Comparison of ENCODE assay signal across 20 cellular contexts in the genomic region with DNA sequence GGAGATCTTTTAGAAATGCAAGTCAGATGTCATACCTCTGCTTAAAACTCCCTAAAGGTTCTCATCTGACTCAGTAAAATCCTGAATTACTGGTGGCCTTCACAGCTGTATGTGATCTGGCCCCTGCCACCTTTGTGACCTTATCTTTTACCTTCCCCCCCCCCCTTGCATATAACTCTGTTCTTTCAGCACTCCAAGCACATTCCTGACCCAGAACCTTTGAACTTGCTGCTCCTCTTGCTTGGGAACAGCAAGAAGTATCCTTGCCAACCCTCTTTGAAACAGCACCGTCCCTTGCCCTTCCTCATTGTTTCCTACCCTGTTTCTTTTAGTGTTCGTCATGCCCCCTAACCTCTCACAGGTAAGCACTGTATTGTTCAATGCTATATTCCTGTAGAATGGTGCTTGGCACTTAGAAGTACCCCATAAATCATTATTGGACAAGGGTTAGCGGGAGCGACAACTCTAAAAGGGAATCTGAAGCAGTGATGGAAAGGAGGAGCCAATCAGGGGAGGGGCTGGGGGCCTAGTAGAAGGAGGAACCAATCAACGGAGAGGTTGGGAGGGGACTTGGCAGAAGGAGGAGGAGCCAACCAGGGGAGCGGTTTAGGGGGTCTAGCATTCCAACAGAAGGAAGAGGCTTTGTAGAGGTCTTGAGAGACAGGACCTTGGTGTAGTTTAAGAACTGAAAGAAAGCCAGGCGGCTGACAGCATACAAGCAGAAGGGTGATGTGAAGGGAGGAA. TPM values are rescaled to one million over a fixed set of nuclear protein-coding genes. Genes with fewer than 3 reads are reported as not detected.
"Had no signal": no experiment of that assay in that cellular context is flagged by ENCODE, and none has a peak within 500 bp of the region (broad histone marks: within the 10 kb centered on the region; RNA-seq: fewer than 3 reads in every experiment).

No MANE protein-coding gene starts in this region.

- H3K4me3 ChIP-seq: esophagus squamous epithelium, lower lobe of right lung, thyroid gland had no signal

- H3K9me3 ChIP-seq: esophagus squamous epithelium, lower lobe of right lung, neutrophil, thyroid gland had no signal

- H3K9ac ChIP-seq: parathyroid adenoma had no signal

- DNase-seq: activated CD4-positive, alpha-beta T cell treated with anti-CD3 and anti-CD28 coated beads for 1 hour; activated CD4-positive, alpha-beta T cell treated with anti-CD3 and anti-CD28 coated beads, Interleukin-2, amount 50 U/mL, for 4 hours; activated naive CD4-positive, alpha-beta T cell treated with anti-CD3 and anti-CD28 coated beads, Interleukin-2, amount 50 U/mL, for 16 hours; activated T-cell treated with anti-CD3 and anti-CD28 coated beads, Interleukin-2, amount 50 U/mL, for 1 hour; caudate nucleus; cortex of kidney; effector CD4-positive, alpha-beta T cell; esophagus squamous epithelium; hypothalamus; immature natural killer cell; lower lobe of right lung; naive B cell; retina; stimulated activated CD4-positive, alpha-beta T cell treated with anti-CD3 and anti-CD28 coated beads, Interleukin-2, amount 100 ng/mL, for 48 hours; T-helper 1 cell; T1000; thyroid gland had no signal

- H2AFZ ChIP-seq: parathyroid adenoma had no signal

- H3K27me3 ChIP-seq: esophagus squamous epithelium, neutrophil, thyroid gland had no signal

- ATAC-seq: lower lobe of right lung; stimulated activated memory B cell treated with anti-CD40 and anti-IgM and Interleukin-4, amounts not matched to agents 10 μg/mL and 1 μg/mL and 100 μg/mL, for 72 hours had no signal

- H3K36me3 ChIP-seq: esophagus squamous epithelium, lower lobe of right lung, neutrophil, thyroid gland had no signal

- H3K27ac ChIP-seq: esophagus squamous epithelium, lower lobe of right lung, neutrophil, parathyroid adenoma, thyroid gland had no signal

RNA-seq across cellular contexts. Expression of a gene that starts 14.0 kb away (rescaled TPM):
- polyA plus RNA-seq: immature natural killer cell had no signal
